In the genomic region with DNA sequence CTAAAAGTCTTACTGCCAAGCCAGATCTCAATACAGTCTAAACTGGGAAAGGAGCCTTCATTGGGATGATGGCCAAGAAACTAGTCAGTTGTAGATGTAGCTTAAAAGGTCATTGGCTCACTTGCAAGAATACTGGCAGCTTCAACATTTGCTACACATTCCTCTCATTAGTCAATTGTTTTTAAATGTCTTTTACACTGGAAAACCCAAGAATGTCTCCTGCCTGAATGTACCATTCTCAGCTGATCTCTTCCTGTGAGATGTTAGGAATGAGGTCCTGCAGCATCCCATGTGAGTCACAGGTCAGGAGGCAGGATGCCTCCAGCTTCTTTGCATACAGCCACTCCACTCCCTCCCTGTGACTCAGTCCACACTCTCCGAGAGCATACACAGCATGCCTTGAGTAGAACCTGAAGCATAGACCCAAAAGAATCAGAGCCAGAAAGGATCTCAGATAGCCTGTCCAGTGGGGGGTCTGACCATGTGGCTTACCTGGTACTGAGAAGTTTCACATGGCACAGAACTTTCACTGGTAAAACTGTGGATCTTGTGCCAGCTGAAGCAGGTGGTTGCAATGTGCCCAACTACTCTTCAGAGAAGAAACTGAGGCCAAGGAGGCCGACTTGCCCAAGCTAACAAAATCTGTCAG, we compare ENCODE assay signal across 11 cellular contexts. TPM values are rescaled to one million over a fixed set of nuclear protein-coding genes. Genes with fewer than 3 reads are reported as not detected.
DNase-seq lines count a peak whose midpoint lies in the region; ATAC-seq, FAIRE-seq and TF ChIP-seq lines count a peak whose summit lies in the region.
"Had no signal": no experiment of that assay in that cellular context is flagged by ENCODE, and none has a peak within 500 bp of the region (broad histone marks: within the 10 kb centered on the region; RNA-seq: fewer than 3 reads in every experiment).

No MANE protein-coding gene starts in this region.

- TF ChIP-seq POLR2A in endothelial cell of umbilical vein (IDR thresholded peaks at IDR 0.05; ENCODE audit: low read depth, low read length) (no peak), uterus (IDR thresholded peaks at IDR 0.05) (no peak)

- H3K9me3 ChIP-seq in endothelial cell of umbilical vein (replicated peaks; ENCODE audit: control insufficient read depth, insufficient read depth, low read length) (no peaks in the 10 kb centered on the region), lung (ENCODE audit: control insufficient read depth in 2 of 2, insufficient read depth in 1 of 2, low read length in 1 of 2) (no peaks in the 10 kb centered on the region), uterus (no peaks in the 10 kb centered on the region)
- H3K9me3 ChIP-seq: neutrophil had no signal

- H3K4me1 ChIP-seq in endothelial cell of umbilical vein (ENCODE audit: control insufficient read depth, extremely low read depth, insufficient read depth, low read length) (peaks cover 18% of the 10 kb centered on the region), lung (ENCODE audit: control insufficient read depth in 2 of 2, insufficient read depth in 2 of 2, low read length in 2 of 2) (peaks cover 2 to 13% of the 10 kb centered on the region in 2 donors), uterus (no peaks in the 10 kb centered on the region)

- no peak overlapping the region for H3K4me3 ChIP-seq in endothelial cell of umbilical vein (replicated peaks in 1 of 3; ENCODE audit: insufficient read depth in 1 of 3, low read depth in 1 of 3, low read length in 3 of 3)
- no peak overlapping the region for H3K4me3 ChIP-seq in lung
- H3K4me3 ChIP-seq in uterus = no peak overlapping the region

- peak; percentile 82 for DNase-seq in DMS53 (lab: John Stamatoyannopoulos, UW)
- DNase-seq in DMS53 treated with DMSO at 0.1 percent for 48 hours (lab: John Stamatoyannopoulos, UW; ENCODE audit: unreplicated experiment) = no peak
- peak; percentile 95 for DNase-seq in endothelial cell of umbilical vein (ENCODE audit: low read depth, low spot score)
- peak; percentile 67 for DNase-seq in lung (ENCODE audit: low spot score)
- DNase-seq in uterus = peak; percentile 41 to 43
- no peak for DNase-seq in ecto neural progenitor cell (ENCODE audit: low spot score)
- DNase-seq: NCI-H2171 had no signal

- no TSS peak for BruUV-seq in endothelial cell of umbilical vein (replicated peaks; lab: Mats Ljungman, UMichigan)

- peak overlapping the region; percentile 46 for H3K9ac ChIP-seq in endothelial cell of umbilical vein (replicated peaks; ENCODE audit: extremely low read depth, insufficient read depth, low read length)

- H3K36me3 ChIP-seq in endothelial cell of umbilical vein (ENCODE audit: control insufficient read depth in 2 of 2, extremely low read depth in 1 of 2, insufficient read depth in 2 of 2, low read length in 2 of 2) = no peaks in the 10 kb centered on the region
- no peaks in the 10 kb centered on the region for H3K36me3 ChIP-seq in lung (ENCODE audit: control insufficient read depth in 2 of 2, insufficient read depth in 2 of 2, low read length in 2 of 2)
- H3K36me3 ChIP-seq in uterus = no peaks in the 10 kb centered on the region
- H3K36me3 ChIP-seq: neutrophil had no signal

- POLR2A ChIA-PET in endothelial cell of umbilical vein (lab: Charles Lee) = interaction anchor here (0.6 to 0.9 kb wide), 2 partner anchors 10 to 87 kb away, joined by 4 to 7 read pairs; no protein-coding TSS in a partner anchor

- no peaks in the 10 kb centered on the region for H4K20me1 ChIP-seq in endothelial cell of umbilical vein (replicated peaks; ENCODE audit: control insufficient read depth, extremely low read depth, insufficient read depth, low read length)

- H3K79me2 ChIP-seq in endothelial cell of umbilical vein (ENCODE audit: control insufficient read depth, insufficient read depth, low read length) = no peaks in the 10 kb centered on the region

- H3K9me1 ChIP-seq in endothelial cell of umbilical vein (replicated peaks; ENCODE audit: control insufficient read depth, extremely low read depth, insufficient read depth, low read length) = no peaks in the 10 kb centered on the region

- H3K4me2 ChIP-seq in endothelial cell of umbilical vein (ENCODE audit: insufficient read depth, low read length) = peak overlapping the region; percentile 45

- 63 to 79% methylated on average over 2 of the region's 2 CpGs for WGBS in lung, 2 donors

- peak; percentile 93 for FAIRE-seq in endothelial cell of umbilical vein (lab: Jason Lieb, UNC)

- dilution Hi-C loops in endothelial cell of umbilical vein (cut with MboI; ENCODE audit: extremely low pct_ligation_motif_present, low sequenced_read_pairs) = no loop called here

- intact Hi-C loops in endothelial cell of umbilical vein (cut with micrococcal nuclease) = loop anchor here (1.0 kb wide), 3 partner anchors 11 to 56 kb away; a partner anchor contains a TSS
- intact Hi-C loops in uterus (cut with DNase I; ENCODE audit: low total_unique reads) = no loop called here

- H3K27ac ChIP-seq in endothelial cell of umbilical vein (ENCODE audit: insufficient read depth, low read depth, low read length) = peak overlapping the region; percentile 81
- peak overlapping the region; percentile 17 to 72 for H3K27ac ChIP-seq in lung (ENCODE audit: low read depth in 1 of 2, low read length in 1 of 2)
- H3K27ac ChIP-seq in uterus = peak overlapping the region; percentile 2 to 48
- H3K27ac ChIP-seq: 22Rv1, neutrophil had no signal

- CTCF ChIA-PET in endothelial cell of umbilical vein (lab: Charles Lee) = interaction anchor here (0.7 to 2.8 kb wide), 9 partner anchors 9 to 67 kb away, joined by 3 to 25 read pairs (median 4); a partner anchor contains a TSS

- no peak for TF ChIP-seq CTCF in endothelial cell of umbilical vein (IDR thresholded peaks at IDR 0.05; ENCODE audit: extremely low read depth in 1 of 2, insufficient read depth in 1 of 2, low read depth in 1 of 2, low read length in 2 of 2)
- no peak for TF ChIP-seq CTCF in lung (IDR thresholded peaks at IDR 0.05; ENCODE audit: control extremely low read depth, extremely low read depth)
- TF ChIP-seq CTCF in uterus (IDR thresholded peaks at IDR 0.05) = no peak

- H3K27me3 ChIP-seq in endothelial cell of umbilical vein (ENCODE audit: control insufficient read depth in 2 of 2, insufficient read depth in 2 of 2, low read length in 2 of 2) (no peaks in the 10 kb centered on the region), lung (ENCODE audit: control insufficient read depth, insufficient read depth) (no peaks in the 10 kb centered on the region), uterus (no peaks in the 10 kb centered on the region)
- H3K27me3 ChIP-seq: neutrophil had no signal

- ATAC-seq in lung (ENCODE audit: insufficient read depth, low FRiP score) (peak; percentile 91), GM21576 (IDR thresholded peaks at IDR 0.05; ENCODE audit: unreplicated experiment) (no peak), GM21528 (IDR thresholded peaks at IDR 0.05; ENCODE audit: low FRiP score, unreplicated experiment) (no peak)

- H2AFZ ChIP-seq in endothelial cell of umbilical vein (ENCODE audit: low read depth, low read length) = no peak overlapping the region

TF ChIP-seq in endothelial cell of umbilical vein, 7 proteins besides CTCF, POLR2A, EP300 and RAD21:
- TF ChIP-seq POLR2AphosphoS5 (IDR thresholded peaks at IDR 0.05; ENCODE audit: insufficient read depth, low read depth, low read length) (peak; percentile 73), EZH2 (IDR thresholded peaks at IDR 0.05; ENCODE audit: borderline replicate concordance, low read depth, low read length, severe bottlenecking) (no peak), JUN (IDR thresholded peaks at IDR 0.05; ENCODE audit: borderline replicate concordance, insufficient read depth, insufficient read length, low read depth) (peak; percentile 89), FOS (IDR thresholded peaks at IDR 0.05; ENCODE audit: borderline replicate concordance, insufficient read depth, low read length) (peak; percentile 99), MYC (IDR thresholded peaks at IDR 0.05; ENCODE audit: low read depth, low read length) (peak; percentile 51), GATA2 (IDR thresholded peaks at IDR 0.05; ENCODE audit: insufficient read depth, insufficient read length, low read depth, low read length) (peak; percentile 37)
- TF ChIP-seq, protein P1, sequence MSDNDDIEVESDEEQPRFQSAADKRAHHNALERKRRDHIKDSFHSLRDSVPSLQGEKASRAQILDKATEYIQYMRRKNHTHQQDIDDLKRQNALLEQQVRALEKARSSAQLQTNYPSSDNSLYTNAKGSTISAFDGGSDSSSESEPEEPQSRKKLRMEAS (IDR thresholded peaks at IDR 0.05; ENCODE audit: insufficient read depth, insufficient read length) = peak; percentile 31

RNA-seq across cellular contexts. Expression of a gene that starts 56.0 kb away (rescaled TPM):
- total RNA-seq in endothelial cell of umbilical vein (173 and 181 TPM in 2 replicates), lung (100 to 1,000 TPM; 150 to 399 TPM), uterus (100 to 1,000 TPM in 3 of 4 donors, 10 to 100 TPM in 1; 99.4 to 434 (median 307) TPM)
- polyA plus RNA-seq in endothelial cell of umbilical vein (57.9 and 67.9 TPM in 2 replicates), lung (10 to 100 TPM; 44.8 to 45.9 TPM)
- polyA plus RNA-seq in endothelial cell of umbilical vein (2011; cell fraction: cytosol; rRNA removed) = 63.2 and 68.4 TPM in 2 replicates
- polyA plus RNA-seq in endothelial cell of umbilical vein (2011; cell fraction: nucleus; rRNA removed) = 204 and 228 TPM in 2 replicates
- polyA plus RNA-seq in endothelial cell of umbilical vein (2012) = 92.7 and 124 TPM in 2 replicates
- polyA minus RNA-seq in endothelial cell of umbilical vein = 369 and 421 TPM in 2 replicates
- polyA minus RNA-seq in endothelial cell of umbilical vein (2011; cell fraction: cytosol; rRNA and poly(A)+ RNA removed) = 126 TPM
- 236 and 340 TPM in 2 replicates for polyA minus RNA-seq in endothelial cell of umbilical vein (2011; cell fraction: nucleus; rRNA and poly(A)+ RNA removed)

Comparison
In these comparisons a context has a peak if more than half of its experiments do, and no peak if none do; other contexts are left out.
1. DNase-seq: peak in DMS53 (single experiment), endothelial cell of umbilical vein (single experiment), lung (single experiment) and uterus (2 of 2); none in DMS53 treated with DMSO at 0.1 percent for 48 hours (single experiment) and ecto neural progenitor cell (single experiment).
2. H3K27ac ChIP-seq: peak in every context shown above with its lines; median percentile 81 in endothelial cell of umbilical vein; 44 in lung; 25 in uterus.